In the genomic region with DNA sequence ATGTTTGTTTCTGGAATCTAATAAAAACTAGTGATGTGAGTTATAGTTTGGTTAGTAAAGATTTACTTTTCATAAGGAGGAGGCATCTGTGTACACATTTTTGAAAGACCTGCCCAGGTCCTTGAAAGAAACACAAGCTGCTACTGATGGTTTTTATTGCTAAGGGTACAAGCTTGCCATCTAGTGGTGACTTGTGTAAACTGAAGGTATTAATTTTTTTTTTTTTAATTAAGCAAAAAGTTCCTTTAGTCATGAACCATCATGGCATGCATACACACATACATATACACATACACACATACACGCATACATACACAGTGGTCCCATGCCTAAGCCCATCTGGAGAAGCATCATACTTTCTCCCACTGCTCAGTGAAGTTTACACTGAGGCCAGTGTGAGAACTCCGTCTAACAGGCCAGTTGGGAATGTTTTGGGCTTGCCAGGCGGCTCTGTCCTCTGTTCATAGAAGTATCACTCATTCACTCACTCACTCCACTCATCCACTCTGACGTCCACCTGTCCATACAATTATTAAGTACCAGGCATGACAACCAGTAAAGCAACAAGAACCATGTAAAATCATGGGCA, we compare ENCODE assay signal across 9 cellular contexts.
DNase-seq lines count a peak whose midpoint lies in the region; ATAC-seq and TF ChIP-seq lines count a peak whose summit lies in the region.
"Had no signal": no experiment of that assay in that cellular context is flagged by ENCODE, and none has a peak within 500 bp of the region (broad histone marks: within the 10 kb centered on the region; RNA-seq: fewer than 3 reads in every experiment).

No MANE protein-coding gene starts in this region.

- TF ChIP-seq CTCF in LNCAP (IDR thresholded peaks at IDR 0.05) (peak; percentile 62), stomach (IDR thresholded peaks at IDR 0.05) (peak in 4 of 7 experiments; percentile 26 to 71 (median 50))

- peaks cover 0 to 8% (median 3%) of the 10 kb centered on the region in 4 donors for H3K4me1 ChIP-seq in stomach
- H3K4me1 ChIP-seq: SJSA1 had no signal

- no peak for ATAC-seq in HG03354 (IDR thresholded peaks at IDR 0.05; ENCODE audit: poor library complexity, severe bottlenecking, unreplicated experiment)
- ATAC-seq in HG03280 (IDR thresholded peaks at IDR 0.05; ENCODE audit: unreplicated experiment): no peak
- no peak for ATAC-seq in HG03108 (IDR thresholded peaks at IDR 0.05; ENCODE audit: unreplicated experiment)

- no peak for TF ChIP-seq POLR2A in stomach (IDR thresholded peaks at IDR 0.05)

- peak overlapping the region in 1 of 5 donors; percentile 32 for H3K27ac ChIP-seq in stomach
- H3K27ac ChIP-seq: SJSA1 had no signal

- intact Hi-C loops in stomach (cut with DNase I; ENCODE audit: low total_unique reads): no loop called here

- H3K36me3 ChIP-seq in stomach: no peaks in the 10 kb centered on the region
- H3K36me3 ChIP-seq: SJSA1 had no signal

- no peak for TF ChIP-seq EP300 in stomach (IDR thresholded peaks at IDR 0.05)

- H3K27me3 ChIP-seq in stomach: no peaks in the 10 kb centered on the region
- H3K27me3 ChIP-seq: SJSA1 had no signal

- no peaks in the 10 kb centered on the region for H3K9me3 ChIP-seq in stomach
- H3K9me3 ChIP-seq: SJSA1 had no signal

- no peak overlapping the region for H3K4me3 ChIP-seq in stomach
- H3K4me3 ChIP-seq: SJSA1 had no signal

- DNase-seq in GM03348 (ENCODE audit: low spot score) (peak; percentile 57), SKM-1 (lab: John Stamatoyannopoulos, UW; ENCODE audit: unreplicated experiment) (peak; percentile 7), globus pallidus (ENCODE audit: low spot score) (peak; percentile 49), stomach (no peak)

- 35 to 51% (median 48%) methylated on average over 4 of the region's 4 CpGs for WGBS in stomach, 5 donors
